In genomic region chr4:56897842-56898241, GRCh38 we compare ENCODE assay signal across 3 cellular contexts. TPM values are rescaled to one million over a fixed set of nuclear protein-coding genes. Genes with fewer than 3 reads are reported as not detected.
DNase-seq lines count a peak whose midpoint lies in the region; TF ChIP-seq lines count a peak whose summit lies in the region.
"Not testable (repeated sequence)": the region's sequence is repeated elsewhere in the genome, so short reads cannot be mapped to it uniquely, and the experiment has no call there.

No MANE protein-coding gene starts in this region.

- not testable (repeated sequence) for H3K9me3 Mint-ChIP-seq in neural progenitor cell; osteocyte (ENCODE audit: unreplicated experiment)

- not testable (repeated sequence) for H3K27me3 ChIP-seq in neural progenitor cell

- not testable (repeated sequence) for H3F3A ChIP-seq in neural progenitor cell (ENCODE audit: low read depth)

- not testable (repeated sequence) for H3K9me3 ChIP-seq in neural progenitor cell (ENCODE audit: low read depth)

- not testable (repeated sequence) for H3K36me3 ChIP-seq in neural progenitor cell

- not testable (repeated sequence) for H3K79me2 ChIP-seq in neural progenitor cell (ENCODE audit: low read depth)

- not testable (repeated sequence) for H3K9ac ChIP-seq in neural progenitor cell

- not testable (repeated sequence) for H3K4me3 Mint-ChIP-seq in neural progenitor cell; osteocyte (ENCODE audit: unreplicated experiment)

- H3K4me2 ChIP-seq in neural progenitor cell: not testable (repeated sequence)

- not testable (repeated sequence) for H3K27ac ChIP-seq in neural progenitor cell

- H4K20me1 ChIP-seq in neural progenitor cell (ENCODE audit: low read depth): not testable (repeated sequence)

- H3K36me3 Mint-ChIP-seq in neural progenitor cell; osteocyte (ENCODE audit: unreplicated experiment): not testable (repeated sequence)

- not testable (repeated sequence) for H3K4me1 Mint-ChIP-seq in neural progenitor cell; osteocyte (ENCODE audit: unreplicated experiment)

- H3K27me3 Mint-ChIP-seq in neural progenitor cell (ENCODE audit: insufficient read depth, low read depth); osteocyte (ENCODE audit: unreplicated experiment): not testable (repeated sequence)

- H3K4me1 ChIP-seq in neural progenitor cell: not testable (repeated sequence)

- TF ChIP-seq CTCF in neural progenitor cell (IDR thresholded peaks at IDR 0.05); osteocyte (IDR thresholded peaks at IDR 0.05): not testable (repeated sequence)

- DNase-seq in mesenteric fat pad (ENCODE audit: low spot score) (peak; percentile 60), osteocyte (ENCODE audit: extremely low spot score, unreplicated experiment) (peak; percentile 36)
- DNase-seq in neural progenitor cell (ENCODE audit: low spot score): not testable (repeated sequence)

- not testable (repeated sequence) for H2AFZ ChIP-seq in neural progenitor cell (replicated peaks)

- not testable (repeated sequence) for H3K4me3 ChIP-seq in neural progenitor cell

- peak overlapping the region; percentile 4 for H3K27ac Mint-ChIP-seq in neural progenitor cell
- H3K27ac Mint-ChIP-seq in osteocyte (ENCODE audit: unreplicated experiment): not testable (repeated sequence)

RNA-seq across cellular contexts. Expression of gene REST, which starts 9.9 kb away (rescaled TPM):
- total RNA-seq in mesenteric fat pad (32.1 TPM), neural progenitor cell (ENCODE audit: low replicate concordance) (72.0 and 87.3 TPM in 2 replicates), osteocyte (55.5 and 61.1 TPM in 2 replicates)
